8 cellular contexts compared by ENCODE assay signal in the genomic region with DNA sequence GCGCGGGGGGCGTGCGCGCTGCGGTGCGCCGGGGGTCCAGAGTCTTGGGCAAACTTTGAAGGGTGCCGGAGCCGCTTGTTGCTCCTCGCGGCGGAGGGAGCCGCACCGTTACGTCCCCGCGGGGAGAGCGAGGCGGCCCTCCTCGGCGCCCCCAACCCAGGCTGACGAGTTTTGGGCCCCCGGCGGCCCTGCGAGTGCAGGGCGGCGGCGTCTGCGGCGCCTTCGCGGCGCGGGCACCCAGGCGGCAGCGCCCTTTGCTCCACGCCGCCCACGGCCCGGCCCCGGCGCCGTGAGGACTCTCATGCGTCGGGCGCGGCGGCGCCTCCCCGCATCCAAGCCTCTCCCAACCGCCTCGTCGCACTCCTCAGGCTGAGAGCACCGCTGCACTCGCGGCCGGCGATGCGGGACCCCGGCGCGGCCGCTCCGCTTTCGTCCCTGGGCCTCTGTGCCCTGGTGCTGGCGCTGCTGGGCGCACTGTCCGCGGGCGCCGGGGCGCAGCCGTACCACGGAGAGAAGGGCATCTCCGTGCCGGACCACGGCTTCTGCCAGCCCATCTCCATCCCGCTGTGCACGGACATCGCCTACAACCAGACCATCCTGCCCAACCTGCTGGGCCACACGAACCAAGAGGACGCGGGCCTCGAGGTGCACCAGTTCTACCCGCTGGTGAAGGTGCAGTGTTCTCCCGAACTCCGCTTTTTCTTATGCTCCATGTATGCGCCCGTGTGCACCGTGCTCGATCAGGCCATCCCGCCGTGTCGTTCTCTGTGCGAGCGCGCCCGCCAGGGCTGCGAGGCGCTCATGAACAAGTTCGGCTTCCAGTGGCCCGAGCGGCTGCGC. TPM values are rescaled to one million over a fixed set of nuclear protein-coding genes. Genes with fewer than 3 reads are reported as not detected.
DNase-seq lines count a peak whose midpoint lies in the region; ATAC-seq and TF ChIP-seq lines count a peak whose summit lies in the region.

No MANE protein-coding gene starts in this region.

- DNase-seq in AG08396 (ENCODE audit: low spot score) (peak; percentile 60), T-helper 9 cell (peak; percentile 31), choroid plexus epithelial cell (ENCODE audit: low read depth) (peak; percentile 70), lower leg skin (ENCODE audit: low spot score in 2 of 2) (peak in 1 of 2 donors; percentile 89), mesenteric fat pad (ENCODE audit: low spot score) (no peak)

- no peaks in the 10 kb centered on the region for H3K36me3 ChIP-seq in stomach smooth muscle (ENCODE audit: control insufficient read depth in 2 of 2, insufficient read depth in 2 of 2, low read length in 2 of 2)

- peaks cover 39% of the 10 kb centered on the region for H3K4me1 ChIP-seq in stomach smooth muscle (ENCODE audit: control insufficient read depth, insufficient read depth, low read length)

- TF ChIP-seq POLR2A in lower leg skin (IDR thresholded peaks at IDR 0.05), result no peak

- no peaks in the 10 kb centered on the region for H3K9me3 ChIP-seq in stomach smooth muscle (ENCODE audit: control insufficient read depth in 2 of 2, low read length in 2 of 2)

- TF ChIP-seq CTCF in choroid plexus epithelial cell (conservative IDR thresholded peaks at IDR 0.05; ENCODE audit: low read depth, low read length), result no peak
- TF ChIP-seq CTCF in lower leg skin (IDR thresholded peaks at IDR 0.05), result no peak

- 0 to 1% methylated on average over 38 to 43 of the region's 105 CpGs for WGBS in lower leg skin, 2 donors

- H3K27me3 ChIP-seq in stomach smooth muscle (ENCODE audit: control insufficient read depth in 1 of 2, insufficient read depth in 2 of 2, low read length in 2 of 2), result no peaks in the 10 kb centered on the region

- intact Hi-C loops in lower leg skin (cut with DNase I; ENCODE audit: low total_unique reads), result no loop called here

- H3K9ac ChIP-seq in stomach smooth muscle (ENCODE audit: low read length in 2 of 2), result peak overlapping the region; percentile 55 to 80

- ATAC-seq in GM18873 (IDR thresholded peaks at IDR 0.05; ENCODE audit: low FRiP score, unreplicated experiment) (peak; percentile 14), HG03432 (IDR thresholded peaks at IDR 0.05; ENCODE audit: unreplicated experiment) (peak; percentile 17)

- H3K4me3 ChIP-seq in choroid plexus epithelial cell (ENCODE audit: low read depth, low read length) (peak overlapping the region; percentile 67), lower leg skin (ENCODE audit: low read depth, poor library complexity, severe bottlenecking) (peak overlapping the region; percentile 58), stomach smooth muscle (ENCODE audit: low read length in 2 of 2) (peak overlapping the region; percentile 61 to 86)

- peak overlapping the region; percentile 97 for H3K27ac ChIP-seq in stomach smooth muscle (ENCODE audit: low read length)

RNA-seq across cellular contexts. Expression of a gene that starts 0.8 kb away (rescaled TPM):
- total RNA-seq in lower leg skin, result 10 to 100 TPM in 3 of 4 donors, 1 to 10 TPM in 1; 9.1 to 38.9 (median 22.1) TPM
- total RNA-seq in mesenteric fat pad, result 7.8 TPM

RNA-seq across cellular contexts. Expression of a gene that starts 38.6 kb away (rescaled TPM):
- not detected for total RNA-seq in lower leg skin
- not detected for total RNA-seq in mesenteric fat pad
